In genomic region chr12:109448272-109448671, GRCh38 we compare ENCODE assay signal across 16 cellular contexts.
"Had no signal": no experiment of that assay in that cellular context is flagged by ENCODE, and none has a peak within 500 bp of the region (broad histone marks: within the 10 kb centered on the region; RNA-seq: fewer than 3 reads in every experiment).

No MANE protein-coding gene starts in this region.

- H3K4me1 Mint-ChIP-seq: activated naive CD8-positive, alpha-beta T cell treated with anti-CD3 and anti-CD28 coated beads, Interleukin-2, amount 10 ng/mL, durations not matched to agents 7 days and 5 days had no signal

- H3K27me3 Mint-ChIP-seq: activated CD4-positive, alpha-beta memory T cell treated with anti-CD3 and anti-CD28 coated beads for 36 hours; activated CD8-positive, alpha-beta memory T cell treated with anti-CD3 and anti-CD28 coated beads, Interleukin-2, amount 10 ng/mL, durations not matched to agents 7 days and 5 days; activated naive CD8-positive, alpha-beta T cell treated with anti-CD3 and anti-CD28 coated beads, Interleukin-2, amount 10 ng/mL, durations not matched to agents 7 days and 5 days; naive thymus-derived CD4-positive, alpha-beta T cell had no signal

- H3K4me3 ChIP-seq: gastroesophageal sphincter, heart left ventricle, mucosa of descending colon, tibial nerve had no signal

- DNase-seq: activated CD4-positive, alpha-beta memory T cell treated with anti-CD3 and anti-CD28 coated beads for 36 hours; activated CD4-positive, alpha-beta T cell treated with anti-CD3 and anti-CD28 coated beads for 4 hours; activated CD8-positive, alpha-beta memory T cell treated with anti-CD3 and anti-CD28 coated beads, Interleukin-2, amount 10 ng/mL, durations not matched to agents 7 days and 5 days; activated naive CD4-positive, alpha-beta T cell; activated naive CD8-positive, alpha-beta T cell treated with anti-CD3 and anti-CD28 coated beads, Interleukin-2, amount 10 ng/mL, durations not matched to agents 7 days and 5 days; amygdala; heart left ventricle; kidney glomerular epithelial cell; mesenchymal stem cell; naive thymus-derived CD4-positive, alpha-beta T cell; stimulated activated CD4-positive, alpha-beta T cell treated with anti-CD3 and anti-CD28 coated beads, Interleukin-1b, Interleukin-23, amount 100 ng/mL, for 48 hours; stimulated activated naive CD8-positive, alpha-beta T cell treated with anti-CD3 and anti-CD28 coated beads, Interleukin-15, Interleukin-2, amounts not matched to agents 100 U/mL and 50 U/mL, for 24 hours had no signal

- H3K27ac Mint-ChIP-seq: activated CD4-positive, alpha-beta memory T cell treated with anti-CD3 and anti-CD28 coated beads for 36 hours; activated CD8-positive, alpha-beta memory T cell treated with anti-CD3 and anti-CD28 coated beads, Interleukin-2, amount 10 ng/mL, durations not matched to agents 7 days and 5 days; activated naive CD8-positive, alpha-beta T cell treated with anti-CD3 and anti-CD28 coated beads, Interleukin-2, amount 10 ng/mL, durations not matched to agents 7 days and 5 days; naive thymus-derived CD4-positive, alpha-beta T cell had no signal

- H3K27me3 ChIP-seq: gastroesophageal sphincter, heart left ventricle, tibial nerve had no signal

- H3K9me3 ChIP-seq: gastroesophageal sphincter, heart left ventricle, mucosa of descending colon, tibial nerve had no signal

- ATAC-seq: activated CD8-positive, alpha-beta memory T cell treated with anti-CD3 and anti-CD28 coated beads, Interleukin-2, amount 10 ng/mL, durations not matched to agents 7 days and 5 days; esophagus mucosa; gastroesophageal sphincter; naive thymus-derived CD4-positive, alpha-beta T cell; stimulated activated naive CD8-positive, alpha-beta T cell treated with anti-CD3 and anti-CD28 coated beads, Interleukin-15, Interleukin-2, amounts not matched to agents 100 U/mL and 50 U/mL, for 24 hours had no signal

- H3K9me3 Mint-ChIP-seq: activated CD4-positive, alpha-beta memory T cell treated with anti-CD3 and anti-CD28 coated beads for 36 hours; activated naive CD8-positive, alpha-beta T cell treated with anti-CD3 and anti-CD28 coated beads, Interleukin-2, amount 10 ng/mL, durations not matched to agents 7 days and 5 days; naive thymus-derived CD4-positive, alpha-beta T cell had no signal

- H3K4me3 Mint-ChIP-seq: activated CD4-positive, alpha-beta memory T cell treated with anti-CD3 and anti-CD28 coated beads for 36 hours; activated CD8-positive, alpha-beta memory T cell treated with anti-CD3 and anti-CD28 coated beads, Interleukin-2, amount 10 ng/mL, durations not matched to agents 7 days and 5 days; activated naive CD8-positive, alpha-beta T cell treated with anti-CD3 and anti-CD28 coated beads, Interleukin-2, amount 10 ng/mL, durations not matched to agents 7 days and 5 days; naive thymus-derived CD4-positive, alpha-beta T cell had no signal
